Comparison of ENCODE assay signal across 8 cellular contexts in the genomic region with DNA sequence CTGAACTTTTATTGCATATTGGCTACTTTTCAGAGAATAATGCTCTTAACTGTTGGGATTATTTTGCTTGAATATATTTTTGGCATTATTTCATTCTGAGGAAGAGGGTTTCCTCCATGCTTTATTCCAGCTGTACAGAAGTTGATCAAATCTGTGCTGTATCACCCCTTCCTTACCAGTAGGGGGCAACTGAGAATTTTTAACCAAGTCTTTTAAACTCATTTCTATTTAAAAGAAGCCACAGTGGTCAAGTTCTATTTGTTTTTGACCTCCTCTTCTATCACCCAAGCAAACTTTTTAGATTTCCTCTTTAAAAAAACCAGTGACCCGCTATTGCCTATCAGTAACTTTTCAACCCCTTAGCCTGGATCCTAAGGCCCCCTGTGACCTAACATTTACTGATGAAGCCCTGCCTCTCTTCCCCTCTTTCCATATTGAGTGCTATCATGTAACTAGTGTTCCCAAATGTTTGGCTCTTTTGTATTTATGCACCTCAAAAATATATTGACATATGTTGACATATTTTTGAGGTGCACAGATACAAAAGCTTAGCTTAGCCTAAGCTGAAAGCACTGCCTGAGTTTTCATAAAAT.
DNase-seq lines count a peak whose midpoint lies in the region; ATAC-seq and TF ChIP-seq lines count a peak whose summit lies in the region.

No MANE protein-coding gene starts in this region.

- DNase-seq in EL, result peak; percentile 19
- peak; percentile 61 for DNase-seq in LoVo (ENCODE audit: low spot score)
- DNase-seq in astrocyte of the spinal cord (ENCODE audit: low read depth, low spot score), result peak; percentile 39
- peak; percentile 12 for DNase-seq in medulla oblongata (ENCODE audit: extremely low spot score)
- DNase-seq in activated CD4-positive, alpha-beta T cell treated with anti-CD3 and anti-CD28 coated beads, Interleukin-2, amount 10 ng/mL, durations not matched to agents 24 days and 14 days, result no peak

- intact Hi-C loops in activated CD4-positive, alpha-beta T cell treated with anti-CD3 and anti-CD28 coated beads, Interleukin-2, amount 10 ng/mL, durations not matched to agents 24 days and 14 days (cut with micrococcal nuclease), result loop anchor here (5.0 kb wide), 1 partner anchor 148 kb away; no protein-coding TSS in a partner anchor

- no peaks in the 10 kb centered on the region for H3K4me1 Mint-ChIP-seq in activated CD4-positive, alpha-beta T cell treated with anti-CD3 and anti-CD28 coated beads, Interleukin-2, amount 10 ng/mL, durations not matched to agents 24 days and 14 days

- ATAC-seq in GM21447 (IDR thresholded peaks at IDR 0.05; ENCODE audit: unreplicated experiment) (peak; percentile 63), GM18520 (IDR thresholded peaks at IDR 0.05; ENCODE audit: unreplicated experiment) (no peak)
- no peak for ATAC-seq in activated CD4-positive, CD25-positive, alpha-beta regulatory T cell treated with anti-CD3 and anti-CD28 coated beads, Interleukin-2, amount 50 U/mL, for 24 hours

- H3K9me3 Mint-ChIP-seq in activated CD4-positive, alpha-beta T cell treated with anti-CD3 and anti-CD28 coated beads, Interleukin-2, amount 10 ng/mL, durations not matched to agents 24 days and 14 days, result peaks cover 3% of the 10 kb centered on the region

- in situ Hi-C loops in astrocyte of the spinal cord (cut with HindIII; ENCODE audit: low sequenced_read_pairs), result no loop called here

- no peak overlapping the region for H3K4me3 ChIP-seq in astrocyte of the spinal cord (ENCODE audit: low read depth, low read length)

- no peak overlapping the region for H3K27ac Mint-ChIP-seq in activated CD4-positive, alpha-beta T cell treated with anti-CD3 and anti-CD28 coated beads, Interleukin-2, amount 10 ng/mL, durations not matched to agents 24 days and 14 days

- peak; percentile 74 for TF ChIP-seq CTCF in astrocyte of the spinal cord (IDR thresholded peaks at IDR 0.05; ENCODE audit: low read depth, low read length)

- no peak overlapping the region for H3K4me3 Mint-ChIP-seq in activated CD4-positive, alpha-beta T cell treated with anti-CD3 and anti-CD28 coated beads, Interleukin-2, amount 10 ng/mL, durations not matched to agents 24 days and 14 days

- H3K27me3 Mint-ChIP-seq in activated CD4-positive, alpha-beta T cell treated with anti-CD3 and anti-CD28 coated beads, Interleukin-2, amount 10 ng/mL, durations not matched to agents 24 days and 14 days, result peaks cover 6% of the 10 kb centered on the region

- H3K36me3 Mint-ChIP-seq in activated CD4-positive, alpha-beta T cell treated with anti-CD3 and anti-CD28 coated beads, Interleukin-2, amount 10 ng/mL, durations not matched to agents 24 days and 14 days (ENCODE audit: low read depth), result no peaks in the 10 kb centered on the region
